18 cellular contexts compared by ENCODE assay signal in the genomic region with DNA sequence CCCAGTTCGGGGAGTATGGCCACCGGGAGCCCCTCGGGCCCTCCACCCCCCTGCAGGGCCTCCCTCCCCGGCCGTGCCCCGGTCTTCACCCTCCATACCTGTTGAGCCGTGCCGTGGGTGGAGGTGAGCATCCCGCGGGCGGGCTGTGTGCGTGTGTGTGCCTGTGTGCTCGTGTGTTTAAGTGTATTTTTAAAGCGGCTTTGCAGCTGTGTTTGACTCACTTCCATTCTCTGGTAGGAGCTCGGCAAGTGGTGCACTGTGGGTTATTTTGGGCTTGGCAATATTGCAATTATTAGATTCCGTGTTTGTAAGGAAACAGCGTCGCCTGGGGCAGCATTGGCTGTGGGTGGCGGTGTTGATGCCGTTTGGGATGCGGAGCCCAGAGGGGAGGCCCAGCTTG. TPM values are rescaled to one million over a fixed set of nuclear protein-coding genes. Genes with fewer than 3 reads are reported as not detected.
DNase-seq lines count a peak whose midpoint lies in the region; ATAC-seq, FAIRE-seq and TF ChIP-seq lines count a peak whose summit lies in the region.
"Had no signal": no experiment of that assay in that cellular context is flagged by ENCODE, and none has a peak within 500 bp of the region (broad histone marks: within the 10 kb centered on the region; RNA-seq: fewer than 3 reads in every experiment).

No MANE protein-coding gene starts in this region.

- CTCF ChIA-PET in RWPE1 (lab: Yijun Ruan, JAX) = interaction anchor here (0.6 to 1.1 kb wide), 2 partner anchors 14 to 1346 kb away, joined by 3 read pairs; no protein-coding TSS in a partner anchor
- CTCF ChIA-PET in CD4-positive, alpha-beta T cell (lab: Charles Lee) = no interaction called here

- no peak overlapping the region for H3K27ac Mint-ChIP-seq in activated T-helper 2 cell treated with anti-CD3 and anti-CD28 coated beads, Interferon-gamma antibody, Interleukin-2, Interleukin-4, amounts not matched to agents 10 μg/mL and 5 μg/mL and 100 μg/mL, durations not matched to agents 14 hours and 24 hours and 36 hours
- no peak overlapping the region for H3K27ac Mint-ChIP-seq in CD4-positive, alpha-beta T cell

- H3K4me1 Mint-ChIP-seq in activated T-helper 2 cell treated with anti-CD3 and anti-CD28 coated beads, Interferon-gamma antibody, Interleukin-2, Interleukin-4, amounts not matched to agents 10 μg/mL and 5 μg/mL and 100 μg/mL, durations not matched to agents 14 hours and 24 hours and 36 hours (ENCODE audit: low read depth) = no peaks in the 10 kb centered on the region
- no peaks in the 10 kb centered on the region for H3K4me1 Mint-ChIP-seq in CD4-positive, alpha-beta T cell (ENCODE audit: low read depth)
- H3K4me1 Mint-ChIP-seq: CD4-positive, alpha-beta memory T cell had no signal

- H3K36me3 ChIP-seq in left ventricle myocardium inferior = no peaks in the 10 kb centered on the region

- POLR2A ChIA-PET in RWPE1 (lab: Yijun Ruan, JAX; ENCODE audit: low non-redundant PET) = no interaction called here
- POLR2A ChIA-PET in CD4-positive, alpha-beta T cell (lab: Charles Lee) = no interaction called here

- H3K27ac ChIP-seq in RWPE1 (peak overlapping the region; percentile 98), left ventricle myocardium inferior (replicated peaks) (no peak overlapping the region)
- H3K27ac ChIP-seq in CD4-positive, alpha-beta T cell (ENCODE audit: low read depth, low read length) = no peak overlapping the region
- H3K27ac ChIP-seq: A549, HL-60 had no signal

- no peaks in the 10 kb centered on the region for H3K9me3 Mint-ChIP-seq in activated T-helper 2 cell treated with anti-CD3 and anti-CD28 coated beads, Interferon-gamma antibody, Interleukin-2, Interleukin-4, amounts not matched to agents 10 μg/mL and 5 μg/mL and 100 μg/mL, durations not matched to agents 14 hours and 24 hours and 36 hours
- H3K9me3 Mint-ChIP-seq in CD4-positive, alpha-beta T cell = no peaks in the 10 kb centered on the region

- H3K4me3 ChIP-seq in fibroblast of the aortic adventitia (ENCODE audit: low read depth, low read length) (no peak overlapping the region), left ventricle myocardium inferior (no peak overlapping the region)
- H3K4me3 ChIP-seq: A549 had no signal

- intact Hi-C loops in left ventricle myocardium inferior (cut with micrococcal nuclease) = no loop called here
- intact Hi-C loops in activated T-helper 2 cell treated with anti-CD3 and anti-CD28 coated beads, Interferon-gamma antibody, Interleukin-2, Interleukin-4, amounts not matched to agents 10 μg/mL and 5 μg/mL and 100 μg/mL, durations not matched to agents 14 hours and 24 hours and 36 hours (cut with micrococcal nuclease) = no loop called here
- intact Hi-C loops in CD4-positive, alpha-beta T cell (cut with DNase I, micrococcal nuclease) = no loop called here

- no peak for FAIRE-seq in D721Med (lab: Jason Lieb, UNC)
- FAIRE-seq: A549 had no signal

- no peak for TF ChIP-seq CTCF in RWPE1 (conservative IDR thresholded peaks at IDR 0.05; ENCODE audit: low read depth)
- TF ChIP-seq CTCF in fibroblast of the aortic adventitia (IDR thresholded peaks at IDR 0.05; ENCODE audit: insufficient read depth, low read length) = no peak
- TF ChIP-seq CTCF in left ventricle myocardium inferior (IDR thresholded peaks at IDR 0.05; ENCODE audit: borderline replicate concordance) = no peak
- TF ChIP-seq CTCF in D721Med (IDR thresholded peaks at IDR 0.05; ENCODE audit: insufficient read depth, missing control alignments) = no peak
- TF ChIP-seq CTCF in CD4-positive, alpha-beta T cell (IDR thresholded peaks at IDR 0.05) = no peak

- no peak overlapping the region for H3K4me3 Mint-ChIP-seq in activated T-helper 2 cell treated with anti-CD3 and anti-CD28 coated beads, Interferon-gamma antibody, Interleukin-2, Interleukin-4, amounts not matched to agents 10 μg/mL and 5 μg/mL and 100 μg/mL, durations not matched to agents 14 hours and 24 hours and 36 hours (ENCODE audit: low read depth)
- no peak overlapping the region for H3K4me3 Mint-ChIP-seq in CD4-positive, alpha-beta T cell
- H3K4me3 Mint-ChIP-seq: CD4-positive, alpha-beta memory T cell had no signal

- no peak for ATAC-seq in CD4-positive, alpha-beta T cell (ENCODE audit: poor library complexity)
- ATAC-seq: A549, SK-N-SH treated with all-trans-retinoic acid at 6 μM for 48 hours had no signal

- H3K27me3 ChIP-seq in left ventricle myocardium inferior (ENCODE audit: low read depth) = peaks cover 85% of the 10 kb centered on the region
- H3K27me3 ChIP-seq in CD4-positive, alpha-beta T cell (ENCODE audit: control insufficient read depth, insufficient read depth, low read length) = no peaks in the 10 kb centered on the region

- no peaks in the 10 kb centered on the region for H3K9me3 ChIP-seq in left ventricle myocardium inferior (replicated peaks)
- H3K9me3 ChIP-seq in CD4-positive, alpha-beta T cell (ENCODE audit: control insufficient read depth, low read length) = no peaks in the 10 kb centered on the region
- H3K9me3 ChIP-seq: A549 had no signal

- peak; percentile 42 to 70 for DNase-seq in NCI-H2081 (lab: John Stamatoyannopoulos, UW)
- no peak for DNase-seq in NCI-H2081 treated with DMSO at 0.1 percent for 48 hours (lab: John Stamatoyannopoulos, UW)
- no peak for DNase-seq in RWPE1 (ENCODE audit: low spot score)
- DNase-seq in fibroblast of the aortic adventitia (ENCODE audit: low read depth) = peak; percentile 15
- DNase-seq in left ventricle myocardium inferior = no peak
- DNase-seq in D721Med (ENCODE audit: insufficient read length, low spot score) = no peak
- DNase-seq in activated T-helper 2 cell treated with anti-CD3 and anti-CD28 coated beads, Interferon-gamma antibody, Interleukin-2, Interleukin-4, amounts not matched to agents 10 μg/mL and 5 μg/mL and 100 μg/mL, durations not matched to agents 14 hours and 24 hours and 36 hours (ENCODE audit: low spot score) = no peak
- DNase-seq in CD4-positive, alpha-beta T cell = no peak
- DNase-seq: CD4-positive, alpha-beta memory T cell; GOT3; KBM-7; NCI-H1105; NCI-H345; NCI-H526 treated with DMSO at 0.1 percent for 48 hours; SHP77 had no signal

- H3K4me1 ChIP-seq in left ventricle myocardium inferior = peaks cover 12% of the 10 kb centered on the region

- no peaks in the 10 kb centered on the region for H3K36me3 Mint-ChIP-seq in activated T-helper 2 cell treated with anti-CD3 and anti-CD28 coated beads, Interferon-gamma antibody, Interleukin-2, Interleukin-4, amounts not matched to agents 10 μg/mL and 5 μg/mL and 100 μg/mL, durations not matched to agents 14 hours and 24 hours and 36 hours (ENCODE audit: low read depth)
- H3K36me3 Mint-ChIP-seq in CD4-positive, alpha-beta T cell (ENCODE audit: low read depth) = no peaks in the 10 kb centered on the region
- H3K36me3 Mint-ChIP-seq: CD4-positive, alpha-beta memory T cell had no signal

- H3K27me3 Mint-ChIP-seq in activated T-helper 2 cell treated with anti-CD3 and anti-CD28 coated beads, Interferon-gamma antibody, Interleukin-2, Interleukin-4, amounts not matched to agents 10 μg/mL and 5 μg/mL and 100 μg/mL, durations not matched to agents 14 hours and 24 hours and 36 hours (ENCODE audit: low read depth) = no peaks in the 10 kb centered on the region
- no peaks in the 10 kb centered on the region for H3K27me3 Mint-ChIP-seq in CD4-positive, alpha-beta T cell
- H3K27me3 Mint-ChIP-seq: CD4-positive, alpha-beta memory T cell had no signal

RNA-seq across cellular contexts. Expression of a gene that starts 20.3 kb away (rescaled TPM):
- total RNA-seq in fibroblast of the aortic adventitia (ENCODE audit: low replicate concordance) (0.81 TPM in 1 of 2 replicates, not detected in the other), left ventricle myocardium inferior (0.16 TPM)
- 2.6 and 2.8 TPM in 2 replicates for total RNA-seq in activated T-helper 2 cell treated with anti-CD3 and anti-CD28 coated beads, Interferon-gamma antibody, Interleukin-2, Interleukin-4, amounts not matched to agents 10 μg/mL and 5 μg/mL and 100 μg/mL, durations not matched to agents 14 hours and 24 hours and 36 hours
- total RNA-seq in CD4-positive, alpha-beta T cell = 10 to 100 TPM; 47.6 to 48.1 TPM

RNA-seq across cellular contexts. Expression of a gene that starts 43.4 kb away (rescaled TPM):
- 12.8 and 24.9 TPM in 2 replicates for total RNA-seq in fibroblast of the aortic adventitia (ENCODE audit: low replicate concordance)
- total RNA-seq in left ventricle myocardium inferior = 15.8 TPM
- 17.6 and 18.2 TPM in 2 replicates for total RNA-seq in activated T-helper 2 cell treated with anti-CD3 and anti-CD28 coated beads, Interferon-gamma antibody, Interleukin-2, Interleukin-4, amounts not matched to agents 10 μg/mL and 5 μg/mL and 100 μg/mL, durations not matched to agents 14 hours and 24 hours and 36 hours
- total RNA-seq in CD4-positive, alpha-beta T cell = 10 to 100 TPM; 12.0 to 12.5 TPM

Comparison
In these comparisons a context has a peak if more than half of its experiments do, and no peak if none do; other contexts are left out.
1. DNase-seq: peak in NCI-H2081 (2 of 2) and fibroblast of the aortic adventitia (single experiment); none in NCI-H2081 treated with DMSO at 0.1 percent for 48 hours (single experiment), RWPE1 (single experiment), left ventricle myocardium inferior (single experiment), D721Med (single experiment), activated T-helper 2 cell treated with anti-CD3 and anti-CD28 coated beads, Interferon-gamma antibody, Interleukin-2, Interleukin-4, amounts not matched to agents 10 μg/mL and 5 μg/mL and 100 μg/mL, durations not matched to agents 14 hours and 24 hours and 36 hours (single experiment) and CD4-positive, alpha-beta T cell (0 of 10).
2. RNA of a gene that starts 20.3 kb away (total RNA-seq): 47.6 to 48.1 TPM in CD4-positive, alpha-beta T cell; 2.6 to 2.8 TPM in activated T-helper 2 cell treated with anti-CD3 and anti-CD28 coated beads, Interferon-gamma antibody, Interleukin-2, Interleukin-4, amounts not matched to agents 10 μg/mL and 5 μg/mL and 100 μg/mL, durations not matched to agents 14 hours and 24 hours and 36 hours, 0.81 TPM in fibroblast of the aortic adventitia and 0.16 TPM in left ventricle myocardium inferior (single experiment); every median in the first group is over 10 times any median in the second.